In genomic region chr2:33476100-33476792, GRCh38 we compare ENCODE assay signal across 8 cellular contexts. TPM values are rescaled to one million over a fixed set of nuclear protein-coding genes. Genes with fewer than 3 reads are reported as not detected.
DNase-seq lines count a peak whose midpoint lies in the region; ATAC-seq and TF ChIP-seq lines count a peak whose summit lies in the region.

RASGRP3 (plus strand) TSS chr2:33476649; CDS start chr2:33515137, 38,488 bp downstream.

- H3K4me1 Mint-ChIP-seq in Caco-2 (ENCODE audit: low read depth, unreplicated experiment), result peaks cover 31% of the 10 kb centered on the region
- peaks cover 22 to 49% (median 26%) of the 10 kb centered on the region in 4 donors for H3K4me1 Mint-ChIP-seq in naive thymus-derived CD8-positive, alpha-beta T cell
- H3K4me1 Mint-ChIP-seq in stimulated activated naive B cell treated with anti-CD40 and anti-IgM and Interleukin-4, amounts not matched to agents 10 μg/mL and 1 μg/mL and 100 μg/mL, for 72 hours, result peaks cover 40 to 60% of the 10 kb centered on the region in 2 donors

- H3K4me3 ChIP-seq in Caco-2 (ENCODE audit: low read depth, low read length) (peak within 1 kb of the TSS; percentile 50), HL-60 (replicated peaks; ENCODE audit: insufficient read depth, low read length) (peak within 1 kb of the TSS; percentile 62), PC-9 (peak within 1 kb of the TSS; percentile 72), fibroblast of mammary gland (ENCODE audit: control insufficient read depth, low read depth, low read length) (peak within 1 kb of the TSS; percentile 79)

- BruUV-seq in Caco-2 (replicated peaks; lab: Mats Ljungman, UMichigan) (no TSS peak), PC-9 (replicated peaks; lab: Mats Ljungman, UMichigan) (TSS peak; percentile 24)

- H4K20me1 ChIP-seq in PC-9 (ENCODE audit: insufficient read depth), result no peaks in the 10 kb centered on the region

- ATAC-seq in GM19467 (IDR thresholded peaks at IDR 0.05; ENCODE audit: unreplicated experiment), result peak; percentile 53
- peak; percentile 76 to 79 for ATAC-seq in naive thymus-derived CD8-positive, alpha-beta T cell
- peak; percentile 63 to 73 for ATAC-seq in stimulated activated naive B cell treated with anti-CD40 and anti-IgM and Interleukin-4, amounts not matched to agents 10 μg/mL and 1 μg/mL and 100 μg/mL, for 72 hours (replicated peaks)

- peak within 1 kb of the TSS; percentile 96 for H3K27ac Mint-ChIP-seq in Caco-2 (ENCODE audit: unreplicated experiment)
- H3K27ac Mint-ChIP-seq in naive thymus-derived CD8-positive, alpha-beta T cell, result peak within 1 kb of the TSS; percentile 96 to 100 (median 98)
- peak within 1 kb of the TSS; percentile 100 for H3K27ac Mint-ChIP-seq in stimulated activated naive B cell treated with anti-CD40 and anti-IgM and Interleukin-4, amounts not matched to agents 10 μg/mL and 1 μg/mL and 100 μg/mL, for 72 hours

- H3K27me3 Mint-ChIP-seq in Caco-2 (ENCODE audit: insufficient read depth, unreplicated experiment), result no peaks in the 10 kb centered on the region
- H3K27me3 Mint-ChIP-seq in naive thymus-derived CD8-positive, alpha-beta T cell, result peaks cover 0 to 7% (median 0%) of the 10 kb centered on the region in 5 donors
- H3K27me3 Mint-ChIP-seq in stimulated activated naive B cell treated with anti-CD40 and anti-IgM and Interleukin-4, amounts not matched to agents 10 μg/mL and 1 μg/mL and 100 μg/mL, for 72 hours, result no peaks in the 10 kb centered on the region

- H3K4me3 Mint-ChIP-seq in Caco-2 (ENCODE audit: unreplicated experiment), result peak within 1 kb of the TSS; percentile 97
- H3K4me3 Mint-ChIP-seq in naive thymus-derived CD8-positive, alpha-beta T cell, result peak within 1 kb of the TSS; percentile 88 to 99 (median 96)
- peak within 1 kb of the TSS; percentile 88 to 96 for H3K4me3 Mint-ChIP-seq in stimulated activated naive B cell treated with anti-CD40 and anti-IgM and Interleukin-4, amounts not matched to agents 10 μg/mL and 1 μg/mL and 100 μg/mL, for 72 hours

- H3K9me3 Mint-ChIP-seq in Caco-2 (ENCODE audit: unreplicated experiment), result peaks cover 10% of the 10 kb centered on the region
- no peaks in the 10 kb centered on the region for H3K9me3 Mint-ChIP-seq in naive thymus-derived CD8-positive, alpha-beta T cell
- H3K9me3 Mint-ChIP-seq in stimulated activated naive B cell treated with anti-CD40 and anti-IgM and Interleukin-4, amounts not matched to agents 10 μg/mL and 1 μg/mL and 100 μg/mL, for 72 hours, result peaks cover 0 to 2% of the 10 kb centered on the region in 2 donors

- H3K4me1 ChIP-seq in Caco-2, result peaks cover 43% of the 10 kb centered on the region
- H3K4me1 ChIP-seq in PC-9 (replicated peaks; ENCODE audit: insufficient read depth), result peaks cover 15% of the 10 kb centered on the region

- DNase-seq in Caco-2 (peak; percentile 67 to 71), HL-60 (ENCODE audit: low read depth in 1 of 2, low spot score in 1 of 2) (peak; percentile 32 to 72), PC-9 (peak; percentile 49 to 71), fibroblast of mammary gland (ENCODE audit: low read depth) (peak; percentile 96)
- peak; percentile 15 to 32 for DNase-seq in activated T-helper 1 cell treated with anti-CD3 and anti-CD28 coated beads, Interleukin-2, amount 50 U/mL, for 16 hours (ENCODE audit: low read depth in 1 of 2, low spot score in 1 of 2)
- peak; percentile 20 to 81 (median 67) for DNase-seq in naive thymus-derived CD8-positive, alpha-beta T cell
- DNase-seq in stimulated activated naive B cell treated with anti-CD40 and anti-IgM and Interleukin-4, amounts not matched to agents 10 μg/mL and 1 μg/mL and 100 μg/mL, for 72 hours, result peak; percentile 79

- intact Hi-C loops in Caco-2 (cut with micrococcal nuclease; ENCODE audit: unreplicated experiment) (loop anchor here (5.0 kb wide), 4 partner anchors 64 to 669 kb away; partner anchors contain the start of gene FAM98A), PC-9 (cut with micrococcal nuclease; ENCODE audit: unreplicated experiment) (loop anchor here (5.0 to 10.0 kb wide), 2 partner anchors 106 to 851 kb away; partner anchors contain the start of gene TTC27)

- POLR2A ChIA-PET in Caco-2 (lab: Charles Lee), result interaction anchor here (1.0 kb wide), 1 partner anchor 123 kb away, joined by 7 read pairs; the partner anchor contains the start of gene FAM98A
- POLR2A ChIA-PET in PC-9 (lab: Charles Lee; ENCODE audit: unreplicated experiment), result interaction anchor here (0.7 kb wide), 1 partner anchor 535 kb away, joined by 4 read pairs; no protein-coding TSS in a partner anchor
- POLR2A ChIA-PET in naive thymus-derived CD8-positive, alpha-beta T cell (lab: Charles Lee), result interaction anchor here (1.7 to 1.9 kb wide), 2 partner anchors 107 to 123 kb away, joined by 10 to 19 read pairs; partner anchors contain the start of gene FAM98A

- H3K9me3 ChIP-seq in Caco-2 (no peaks in the 10 kb centered on the region; the same call in 1 of the 2 replicates), PC-9 (ENCODE audit: insufficient read depth, low read depth) (no peaks in the 10 kb centered on the region)

- no peak for TF ChIP-seq CTCF in Caco-2 (IDR thresholded peaks at IDR 0.05; ENCODE audit: insufficient read depth in 1 of 2, low read depth in 1 of 2, low read length in 1 of 2, severe bottlenecking in 1 of 2, unreplicated experiment in 1 of 2)
- no peak for TF ChIP-seq CTCF in HL-60 (IDR thresholded peaks at IDR 0.05; ENCODE audit: insufficient read depth, low read length)
- TF ChIP-seq CTCF in PC-9 (conservative IDR thresholded peaks at IDR 0.05), result no peak
- no peak for TF ChIP-seq CTCF in fibroblast of mammary gland (conservative IDR thresholded peaks at IDR 0.05; ENCODE audit: control insufficient read depth, insufficient read depth, low read depth, low read length)

- no peaks in the 10 kb centered on the region for H3K27me3 ChIP-seq in Caco-2 (replicated peaks; ENCODE audit: control insufficient read depth, insufficient read depth, low read length)
- H3K27me3 ChIP-seq in HL-60 (ENCODE audit: insufficient read depth, poor library complexity, severe bottlenecking), result no peaks in the 10 kb centered on the region
- no peaks in the 10 kb centered on the region for H3K27me3 ChIP-seq in PC-9 (ENCODE audit: insufficient read depth, low read depth)

- CTCF ChIA-PET in Caco-2 (lab: Charles Lee), result interaction anchor here (0.5 to 1.9 kb wide), 9 partner anchors 8 to 384 kb away, joined by 3 to 13 read pairs (median 4); partner anchors contain the start of gene FAM98A
- CTCF ChIA-PET in PC-9 (lab: Charles Lee), result interaction anchor here (0.6 to 1.2 kb wide), 4 partner anchors 35 to 398 kb away, joined by 3 to 5 read pairs (median 4); no protein-coding TSS in a partner anchor

- no peaks in the 10 kb centered on the region for H3K36me3 ChIP-seq in Caco-2 (ENCODE audit: control insufficient read depth, insufficient read depth, low read length)
- H3K36me3 ChIP-seq in PC-9 (ENCODE audit: low read depth), result no peaks in the 10 kb centered on the region

- no peaks in the 10 kb centered on the region for H3K9me2 ChIP-seq in PC-9 (ENCODE audit: insufficient read depth)

- peak within 1 kb of the TSS; percentile 54 for H3K27ac ChIP-seq in HL-60 (replicated peaks)
- peak within 1 kb of the TSS; percentile 75 for H3K27ac ChIP-seq in PC-9

- H3K36me3 Mint-ChIP-seq in Caco-2 (ENCODE audit: insufficient read depth, unreplicated experiment), result peaks cover 23% of the 10 kb centered on the region
- no peaks in the 10 kb centered on the region for H3K36me3 Mint-ChIP-seq in naive thymus-derived CD8-positive, alpha-beta T cell
- H3K36me3 Mint-ChIP-seq in stimulated activated naive B cell treated with anti-CD40 and anti-IgM and Interleukin-4, amounts not matched to agents 10 μg/mL and 1 μg/mL and 100 μg/mL, for 72 hours, result peaks cover 26 to 45% of the 10 kb centered on the region in 2 donors

- peak within 1 kb of the TSS; percentile 88 for H3K4me2 ChIP-seq in PC-9

- H3K79me2 ChIP-seq in PC-9 (ENCODE audit: low read depth), result no peaks in the 10 kb centered on the region

- H2AFZ ChIP-seq in PC-9, result peak within 1 kb of the TSS; percentile 91

- peaks cover 7% of the 10 kb centered on the region; the same call in 1 of the 2 replicates for H3F3A ChIP-seq in PC-9 (ENCODE audit: insufficient read depth, low read depth)

RNA-seq across cellular contexts. Expression of gene RASGRP3, which starts in this region (rescaled TPM):
- total RNA-seq in Caco-2 (2022) (9.2 and 12.2 TPM in 2 replicates), PC-9 (2021) (0.10 and 0.72 TPM in 2 replicates)
- total RNA-seq in naive thymus-derived CD8-positive, alpha-beta T cell, result 1 to 10 TPM; 2.2 to 3.7 TPM
- polyA plus RNA-seq in naive thymus-derived CD8-positive, alpha-beta T cell, result 1 to 10 TPM in 2 of 3 donors, under 1 TPM in 1; 0.68 to 3.6 (median 1.1) TPM

Comparison
In these comparisons a context has a peak if more than half of its experiments do, and no peak if none do; other contexts are left out.
1. Peak in every context shown above with its lines: DNase-seq, ATAC-seq, H3K4me3 ChIP-seq and H3K27ac ChIP-seq.
2. Peak in DNase-seq, H3K4me3 ChIP-seq, H3K27ac ChIP-seq and H3K4me2 ChIP-seq in PC-9; RNA of the gene not detected or under 1 TPM.
3. DNase-seq: peak in every context shown above with its lines; median percentile 96 in fibroblast of mammary gland; 79 in stimulated activated naive B cell treated with anti-CD40 and anti-IgM and Interleukin-4, amounts not matched to agents 10 μg/mL and 1 μg/mL and 100 μg/mL, for 72 hours; 69 in Caco-2; 67 in naive thymus-derived CD8-positive, alpha-beta T cell; 60 in PC-9; 52 in HL-60; 24 in activated T-helper 1 cell treated with anti-CD3 and anti-CD28 coated beads, Interleukin-2, amount 50 U/mL, for 16 hours.